1 cellular context compared by ENCODE assay signal in genomic region chr15:91855684-91856553, GRCh38.
TF ChIP-seq lines count a peak whose summit lies in the region.

No MANE protein-coding gene starts in this region.

TF ChIP-seq in GM23338, 12 proteins besides CTCF, POLR2A, EP300 and RAD21:
- TF ChIP-seq ZNF462 (CRISPR knock-in tag; IDR thresholded peaks at IDR 0.05): peak; percentile 85
- TF ChIP-seq CREB1 (CRISPR knock-in tag; IDR thresholded peaks at IDR 0.05; ENCODE audit: low read depth): 0 out of 2 replicates have a peak, but pooled peaks have one; percentile 14
- no peak for TF ChIP-seq EZH2 (IDR thresholded peaks at IDR 0.05; ENCODE audit: low read depth, unreplicated experiment)
